ENCODE assay signal across 23 cellular contexts in the genomic region with DNA sequence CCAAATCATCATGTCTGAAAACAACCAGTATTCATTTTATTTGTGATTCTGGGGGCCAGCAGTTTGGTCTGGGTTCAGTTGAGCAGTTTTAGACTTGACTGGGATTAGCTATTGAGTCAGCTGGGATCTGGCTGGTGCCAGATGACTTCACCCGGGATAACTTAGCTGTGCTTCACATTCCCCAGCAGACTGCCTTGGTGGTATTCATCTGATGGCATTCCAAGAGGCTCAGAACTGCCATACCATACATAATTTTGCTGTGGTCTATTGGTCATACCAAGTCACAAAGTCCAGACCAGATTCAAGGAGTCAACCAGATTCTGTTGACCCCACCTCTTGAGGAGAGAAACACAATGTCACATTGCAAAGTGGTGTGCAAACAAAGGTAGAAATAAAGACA. TPM values are rescaled to one million over a fixed set of nuclear protein-coding genes. Genes with fewer than 3 reads are reported as not detected.
"Had no signal": no experiment of that assay in that cellular context is flagged by ENCODE, and none has a peak within 500 bp of the region (broad histone marks: within the 10 kb centered on the region; RNA-seq: fewer than 3 reads in every experiment).

No MANE protein-coding gene starts in this region.

- H3K4me2 ChIP-seq: neural progenitor cell had no signal

- H3K27me3 ChIP-seq: esophagus squamous epithelium, neural progenitor cell, stomach had no signal

- ATAC-seq: left colon, lower lobe of right lung, psoas muscle, sciatic nerve had no signal

- H3K36me3 ChIP-seq: esophagus squamous epithelium, lower lobe of right lung, neural progenitor cell, stomach, thoracic aorta had no signal

- H2AFZ ChIP-seq: neural progenitor cell had no signal

- H3K4me1 ChIP-seq: esophagus squamous epithelium, lower lobe of right lung, neural progenitor cell, psoas muscle, stomach had no signal

- H3K27ac ChIP-seq: coronary artery, esophagus squamous epithelium, lower lobe of right lung, neural progenitor cell, psoas muscle, stomach, thoracic aorta, VCaP had no signal

- H3K9me3 ChIP-seq: esophagus squamous epithelium, lower lobe of right lung, psoas muscle, stomach, thoracic aorta had no signal

- H3K4me3 ChIP-seq: coronary artery, esophagus squamous epithelium, lower lobe of right lung, neural progenitor cell, psoas muscle, stomach, thoracic aorta had no signal

- DNase-seq: activated CD4-positive, alpha-beta T cell treated with anti-CD3 and anti-CD28 coated beads, Interleukin-2, amount 50 U/mL, for 48 hours; activated naive CD4-positive, alpha-beta T cell treated with anti-CD3 and anti-CD28 coated beads, Interleukin-2, amount 50 U/mL, for 16 hours; activated T-cell treated with anti-CD3 and anti-CD28 coated beads, Interleukin-2, amount 50 U/mL, for 24 hours; esophagus squamous epithelium; foreskin melanocyte; head of caudate nucleus; immature natural killer cell; left colon; lower lobe of right lung; midbrain; naive B cell; psoas muscle; stimulated activated CD4-positive, alpha-beta T cell treated with anti-CD3 and anti-CD28 coated beads, Interleukin-2, amount 100 ng/mL, for 24 hours; stomach had no signal

RNA-seq across cellular contexts. Expression of gene FSHR, which starts 7.8 kb away (rescaled TPM):
- total RNA-seq: esophagus squamous epithelium; left colon; lower lobe of right lung; osteocyte; psoas muscle; sciatic nerve; stomach; T-helper 1 cell treated with Interleukin-12 subunit alpha and Interleukin-12 subunit beta and Interleukin-4 antibody, amounts not matched to agents 30 ng/mL and 1 ng/mL, for 36 hours; thoracic aorta; ureter had no signal
- polyA plus RNA-seq: adipose tissue, immature natural killer cell, psoas muscle, stomach had no signal
